ENCODE assay signal across 16 cellular contexts in genomic region chr10:89074120-89074519, GRCh38.
DNase-seq lines count a peak whose midpoint lies in the region; ATAC-seq and TF ChIP-seq lines count a peak whose summit lies in the region.
"Had no signal": no experiment of that assay in that cellular context is flagged by ENCODE, and none has a peak within 500 bp of the region (broad histone marks: within the 10 kb centered on the region; RNA-seq: fewer than 3 reads in every experiment).

No MANE protein-coding gene starts in this region.

- H3K27ac ChIP-seq in left lung (peak overlapping the region in 1 of 2 donors; percentile 37), thyroid gland (no peak overlapping the region)
- H3K27ac ChIP-seq: HL-60, parathyroid adenoma, SJSA1 had no signal

- 46 to 47% methylated on average over 3 of the region's 3 CpGs for WGBS in thyroid gland, 2 donors

- H3K36me3 ChIP-seq in left lung (no peaks in the 10 kb centered on the region), thyroid gland (no peaks in the 10 kb centered on the region)
- H3K36me3 ChIP-seq: SJSA1 had no signal

- intact Hi-C loops in left lung (cut with DNase I) = no loop called here
- intact Hi-C loops in thyroid gland (cut with DNase I) = no loop called here

- H3K9me3 ChIP-seq in left lung (no peaks in the 10 kb centered on the region), thyroid gland (no peaks in the 10 kb centered on the region)
- H3K9me3 ChIP-seq: SJSA1 had no signal

- H3K27me3 ChIP-seq in left lung (no peaks in the 10 kb centered on the region), thyroid gland (no peaks in the 10 kb centered on the region)
- H3K27me3 ChIP-seq: SJSA1 had no signal

- ATAC-seq in left lung = peak; percentile 27
- no peak for ATAC-seq in GM19395 (IDR thresholded peaks at IDR 0.05; ENCODE audit: unreplicated experiment)
- no peak for ATAC-seq in GM19455 (IDR thresholded peaks at IDR 0.05; ENCODE audit: unreplicated experiment)

- H3K4me1 ChIP-seq in left lung (no peaks in the 10 kb centered on the region), thyroid gland (no peaks in the 10 kb centered on the region)
- H3K4me1 ChIP-seq: parathyroid adenoma, SJSA1 had no signal

- TF ChIP-seq POLR2A in thyroid gland (IDR thresholded peaks at IDR 0.05) = no peak

- H3K4me3 ChIP-seq in left lung = no peak overlapping the region
- no peak overlapping the region for H3K4me3 ChIP-seq in thyroid gland (replicated peaks in 1 of 3)
- H3K4me3 ChIP-seq: SJSA1 had no signal

- DNase-seq in LHCN-M2 (ENCODE audit: low read depth) = peak; percentile 32
- DNase-seq in dermis blood vessel endothelial cell = peak; percentile 72
- no peak for DNase-seq in left lung
- DNase-seq in thyroid gland = peak; percentile 42 to 48
- DNase-seq in cerebellar cortex (ENCODE audit: low spot score) = no peak
- DNase-seq in HUDEP-2 (lab: John Stamatoyannopoulos, UW; ENCODE audit: unreplicated experiment in 76 of 76) = no peak
- DNase-seq: activated gamma-delta T cell treated with Interleukin-2 at 50 U/mL for 16 hours; Karpas-422; NCI-H2081 treated with DMSO at 0.1 percent for 48 hours; NK-92 treated with Interleukin-12 subunit alpha and Interleukin-12 subunit beta, amount 100 ng/mL, for 24 hours; stimulated activated CD4-positive, alpha-beta T cell treated with anti-CD3 and anti-CD28 coated beads, Interleukin-1b, Interleukin-23, amount 100 ng/mL, for 48 hours had no signal

- TF ChIP-seq CTCF in left lung (IDR thresholded peaks at IDR 0.05) (no peak), thyroid gland (IDR thresholded peaks at IDR 0.05) (no peak)

Comparison
In these comparisons a context has a peak if more than half of its experiments do, and no peak if none do; other contexts are left out.
1. DNase-seq: peak in LHCN-M2 (single experiment), dermis blood vessel endothelial cell (single experiment) and thyroid gland (2 of 2); none in left lung (0 of 2), cerebellar cortex (single experiment) and HUDEP-2 (0 of 76).